8 cellular contexts compared by ENCODE assay signal in genomic region chr20:3407426-3408250, GRCh38. TPM values are rescaled to one million over a fixed set of nuclear protein-coding genes. Genes with fewer than 3 reads are reported as not detected.
DNase-seq lines count a peak whose midpoint lies in the region; ATAC-seq lines count a peak whose summit lies in the region.

TSS of gene DNAAF9 (minus strand) at chr20:3407669. CDS start at chr20:3407557, 112 bp downstream.

- no peaks in the 10 kb centered on the region for H3K9me3 Mint-ChIP-seq in activated T-cell treated with anti-CD3 and anti-CD28 coated beads, Interleukin-2, amount 50 U/mL, for 4 hours

- ATAC-seq in HG03521 (IDR thresholded peaks at IDR 0.05; ENCODE audit: unreplicated experiment) (peak; percentile 45), esophagus mucosa (peak; percentile 85)
- ATAC-seq in activated T-cell treated with anti-CD3 and anti-CD28 coated beads, Interleukin-2, amount 50 U/mL, for 4 hours, result peak; percentile 70 to 80

- peak within 1 kb of the TSS; percentile 98 for H3K27ac ChIP-seq in muscle layer of colon (ENCODE audit: low read depth, low read length)

- H3K27me3 ChIP-seq in NT2/D1 (ENCODE audit: insufficient read depth, insufficient read length) (peaks cover 14% of the 10 kb centered on the region), muscle layer of colon (ENCODE audit: control insufficient read depth in 1 of 2, insufficient read depth in 2 of 2, low read length in 2 of 2) (no peaks in the 10 kb centered on the region)

- DNase-seq in NCI-H2107 (lab: John Stamatoyannopoulos, UW) (peak; percentile 34), NCI-H2107 treated with DMSO at 0.1 percent for 48 hours (lab: John Stamatoyannopoulos, UW; ENCODE audit: unreplicated experiment) (no peak), NT2/D1 (ENCODE audit: low read depth, low spot score) (peak; percentile 47)
- DNase-seq in activated T-cell treated with anti-CD3 and anti-CD28 coated beads, Interleukin-2, amount 50 U/mL, for 4 hours, result peak; percentile 59
- peak; percentile 75 for DNase-seq in stimulated activated CD8-positive, alpha-beta memory T cell treated with anti-CD3 and anti-CD28 coated beads, Interleukin-4, amount 100 ng/mL, for 48 hours

- no peaks in the 10 kb centered on the region for H3K36me3 ChIP-seq in NT2/D1 (ENCODE audit: insufficient read depth, insufficient read length, low read length)
- no peaks in the 10 kb centered on the region for H3K36me3 ChIP-seq in muscle layer of colon (ENCODE audit: insufficient read depth, low read length)

- H3K4me3 Mint-ChIP-seq in activated T-cell treated with anti-CD3 and anti-CD28 coated beads, Interleukin-2, amount 50 U/mL, for 4 hours, result peak within 1 kb of the TSS; percentile 95

- no peaks in the 10 kb centered on the region for H3K9me3 ChIP-seq in NT2/D1 (ENCODE audit: insufficient read depth, low read length)
- no peaks in the 10 kb centered on the region for H3K9me3 ChIP-seq in muscle layer of colon (ENCODE audit: low read length)

- peak within 1 kb of the TSS; percentile 71 for H3K4me3 ChIP-seq in NT2/D1 (ENCODE audit: insufficient read length, low read depth)
- peak within 1 kb of the TSS; percentile 89 to 92 for H3K4me3 ChIP-seq in muscle layer of colon (ENCODE audit: low read depth in 1 of 2, low read length in 2 of 2)

- peaks cover 33% of the 10 kb centered on the region for H3K4me1 Mint-ChIP-seq in activated T-cell treated with anti-CD3 and anti-CD28 coated beads, Interleukin-2, amount 50 U/mL, for 4 hours (ENCODE audit: low read depth)

- no peaks in the 10 kb centered on the region for H3K27me3 Mint-ChIP-seq in activated T-cell treated with anti-CD3 and anti-CD28 coated beads, Interleukin-2, amount 50 U/mL, for 4 hours (ENCODE audit: low read depth)

- H3K4me1 ChIP-seq in NT2/D1 (ENCODE audit: insufficient read depth, insufficient read length), result no peaks in the 10 kb centered on the region
- H3K4me1 ChIP-seq in muscle layer of colon (ENCODE audit: insufficient read depth, low read length), result peaks cover 12% of the 10 kb centered on the region

- peak within 1 kb of the TSS; percentile 76 for H3K9ac ChIP-seq in NT2/D1 (ENCODE audit: insufficient read length, low read depth)
- peak within 1 kb of the TSS; percentile 86 for H3K9ac ChIP-seq in muscle layer of colon (ENCODE audit: low read length)

- no peaks in the 10 kb centered on the region for H3K36me3 Mint-ChIP-seq in activated T-cell treated with anti-CD3 and anti-CD28 coated beads, Interleukin-2, amount 50 U/mL, for 4 hours (ENCODE audit: insufficient read depth)

RNA-seq across cellular contexts. Expression of gene DNAAF9, which starts in this region (rescaled TPM):
- total RNA-seq in activated T-cell treated with anti-CD3 and anti-CD28 coated beads, Interleukin-2, amount 50 U/mL, for 4 hours, result 1 to 10 TPM in 1 of 3 donors, under 1 TPM in 2; 0.78 to 1.1 (median 0.79) TPM
- total RNA-seq in esophagus mucosa, result 6.3 TPM
